8 cellular contexts compared by ENCODE assay signal in genomic region chr15:31338318-31338878, GRCh38. TPM values are rescaled to one million over a fixed set of nuclear protein-coding genes. Genes with fewer than 3 reads are reported as not detected.
A peak's percentile ranks its signal among the peaks of the same experiment; 100 is the strongest.
DNase-seq lines count a peak whose midpoint lies in the region; ATAC-seq and TF ChIP-seq lines count a peak whose summit lies in the region.

No MANE protein-coding gene starts in this region.

- no peaks in the 10 kb centered on the region for H3K9me3 Mint-ChIP-seq in activated CD4-positive, alpha-beta T cell treated with anti-CD3 and anti-CD28 coated beads for 36 hours (ENCODE audit: low read depth)
- H3K9me3 Mint-ChIP-seq in activated naive CD8-positive, alpha-beta T cell treated with anti-CD3 and anti-CD28 coated beads, Interleukin-2, amount 10 ng/mL, durations not matched to agents 7 days and 5 days = no peaks in the 10 kb centered on the region

- peaks cover 75 to 79% of the 10 kb centered on the region in 2 donors for H3K4me1 ChIP-seq in lung (ENCODE audit: control insufficient read depth in 2 of 2, insufficient read depth in 2 of 2, low read length in 2 of 2)
- H3K4me1 ChIP-seq in upper lobe of right lung = peaks cover 98% of the 10 kb centered on the region

- H3K9me3 ChIP-seq in lung (ENCODE audit: control insufficient read depth in 2 of 2, insufficient read depth in 1 of 2, low read length in 1 of 2) (no peaks in the 10 kb centered on the region), upper lobe of right lung (no peaks in the 10 kb centered on the region)

- ATAC-seq in activated CD4-positive, alpha-beta T cell treated with anti-CD3 and anti-CD28 coated beads for 36 hours = peak; percentile 1
- peak; percentile 45 for ATAC-seq in HG03139 (IDR thresholded peaks at IDR 0.05; ENCODE audit: unreplicated experiment)
- ATAC-seq in activated naive CD8-positive, alpha-beta T cell treated with anti-CD3 and anti-CD28 coated beads, Interleukin-2, amount 10 ng/mL, durations not matched to agents 7 days and 5 days (ENCODE audit: low read depth) = peak; percentile 4
- ATAC-seq in lung (ENCODE audit: insufficient read depth, low FRiP score) = no peak
- peak; percentile 15 for ATAC-seq in upper lobe of right lung

- TF ChIP-seq CTCF in lung (IDR thresholded peaks at IDR 0.05; ENCODE audit: control extremely low read depth, extremely low read depth) (no peak), upper lobe of right lung (IDR thresholded peaks at IDR 0.05) (no peak)

- WGBS in lung, 2 donors = 30 to 52% methylated on average over 9 of the region's 9 CpGs

- peaks cover 13% of the 10 kb centered on the region for H3K36me3 Mint-ChIP-seq in activated CD4-positive, alpha-beta T cell treated with anti-CD3 and anti-CD28 coated beads for 36 hours (ENCODE audit: low read depth)
- peaks cover 11% of the 10 kb centered on the region for H3K36me3 Mint-ChIP-seq in activated naive CD8-positive, alpha-beta T cell treated with anti-CD3 and anti-CD28 coated beads, Interleukin-2, amount 10 ng/mL, durations not matched to agents 7 days and 5 days

- POLR2A ChIA-PET in activated CD4-positive, alpha-beta T cell treated with anti-CD3 and anti-CD28 coated beads for 36 hours (lab: Charles Lee) = interaction anchor here (0.6 to 0.7 kb wide), 2 partner anchors 70 to 166 kb away, joined by 3 to 4 read pairs; no protein-coding TSS in a partner anchor
- POLR2A ChIA-PET in activated naive CD8-positive, alpha-beta T cell treated with anti-CD3 and anti-CD28 coated beads, Interleukin-2, amount 10 ng/mL, durations not matched to agents 7 days and 5 days (lab: Charles Lee) = interaction anchor here (0.6 to 18.1 kb wide), 7 partner anchors 8 to 469 kb away, joined by 3 to 390 read pairs (median 6); partner anchors contain the start of gene KLF13

- CTCF ChIA-PET in activated CD4-positive, alpha-beta T cell treated with anti-CD3 and anti-CD28 coated beads for 36 hours (lab: Charles Lee) = interaction anchor here (0.8 to 1.2 kb wide), 3 partner anchors 9 to 97 kb away, joined by 3 read pairs; no protein-coding TSS in a partner anchor

- intact Hi-C loops in activated CD4-positive, alpha-beta T cell treated with anti-CD3 and anti-CD28 coated beads for 36 hours (cut with DNase I, micrococcal nuclease) = loop anchor here in 1 of 2 experiments (1.0 kb wide), 1 partner anchor 8 kb away; no protein-coding TSS in a partner anchor
- intact Hi-C loops in upper lobe of right lung (cut with DNase I) = no loop called here

- H3K27ac ChIP-seq in lung (ENCODE audit: low read depth in 1 of 2, low read length in 1 of 2) (peak overlapping the region; percentile 54 to 95), upper lobe of right lung (peak overlapping the region; percentile 88)

- H3K4me1 Mint-ChIP-seq in activated CD4-positive, alpha-beta T cell treated with anti-CD3 and anti-CD28 coated beads for 36 hours = peaks cover 99% of the 10 kb centered on the region
- peaks cover 96% of the 10 kb centered on the region for H3K4me1 Mint-ChIP-seq in activated naive CD8-positive, alpha-beta T cell treated with anti-CD3 and anti-CD28 coated beads, Interleukin-2, amount 10 ng/mL, durations not matched to agents 7 days and 5 days

- peak overlapping the region; percentile 26 for H3K4me3 Mint-ChIP-seq in activated CD4-positive, alpha-beta T cell treated with anti-CD3 and anti-CD28 coated beads for 36 hours
- peak overlapping the region; percentile 68 for H3K4me3 Mint-ChIP-seq in activated naive CD8-positive, alpha-beta T cell treated with anti-CD3 and anti-CD28 coated beads, Interleukin-2, amount 10 ng/mL, durations not matched to agents 7 days and 5 days

- no peak for DNase-seq in activated CD4-positive, alpha-beta T cell treated with anti-CD3 and anti-CD28 coated beads for 36 hours
- DNase-seq in activated CD4-positive, alpha-beta T cell treated with anti-CD3 and anti-CD28 coated beads, Interleukin-2, amount 50 U/mL, for 1 hour = no peak
- DNase-seq in activated naive CD8-positive, alpha-beta T cell treated with anti-CD3 and anti-CD28 coated beads, Interleukin-2, amount 10 ng/mL, durations not matched to agents 7 days and 5 days = no peak
- DNase-seq in lung (ENCODE audit: low spot score) = no peak
- DNase-seq in upper lobe of right lung = peak; percentile 75
- DNase-seq in NCI-H748 treated with DMSO at 0.1 percent for 48 hours (lab: John Stamatoyannopoulos, UW) = no peak
- no peak for DNase-seq in NCI-H1694 (lab: John Stamatoyannopoulos, UW)

- H3K27me3 ChIP-seq in lung (ENCODE audit: control insufficient read depth, insufficient read depth) = no peaks in the 10 kb centered on the region
- H3K27me3 ChIP-seq in upper lobe of right lung = no peaks in the 10 kb centered on the region

- no peaks in the 10 kb centered on the region for H3K27me3 Mint-ChIP-seq in activated CD4-positive, alpha-beta T cell treated with anti-CD3 and anti-CD28 coated beads for 36 hours
- H3K27me3 Mint-ChIP-seq in activated naive CD8-positive, alpha-beta T cell treated with anti-CD3 and anti-CD28 coated beads, Interleukin-2, amount 10 ng/mL, durations not matched to agents 7 days and 5 days = no peaks in the 10 kb centered on the region

- H3K4me3 ChIP-seq in lung = no peak overlapping the region
- no peak overlapping the region for H3K4me3 ChIP-seq in upper lobe of right lung

- H3K36me3 ChIP-seq in lung (ENCODE audit: control insufficient read depth in 2 of 2, insufficient read depth in 2 of 2, low read length in 2 of 2) = peaks cover 0 to 3% of the 10 kb centered on the region in 2 donors
- H3K36me3 ChIP-seq in upper lobe of right lung = no peaks in the 10 kb centered on the region

- peak overlapping the region; percentile 71 for H3K27ac Mint-ChIP-seq in activated CD4-positive, alpha-beta T cell treated with anti-CD3 and anti-CD28 coated beads for 36 hours
- peak overlapping the region; percentile 80 for H3K27ac Mint-ChIP-seq in activated naive CD8-positive, alpha-beta T cell treated with anti-CD3 and anti-CD28 coated beads, Interleukin-2, amount 10 ng/mL, durations not matched to agents 7 days and 5 days

RNA-seq across cellular contexts. Expression of gene KLF13, which starts 11.8 kb away (rescaled TPM):
- total RNA-seq in activated CD4-positive, alpha-beta T cell treated with anti-CD3 and anti-CD28 coated beads for 36 hours = 100 to 1,000 TPM; 147 to 212 TPM
- total RNA-seq in activated naive CD8-positive, alpha-beta T cell treated with anti-CD3 and anti-CD28 coated beads, Interleukin-2, amount 10 ng/mL, durations not matched to agents 7 days and 5 days = 100 to 1,000 TPM; 230 to 252 TPM
- total RNA-seq in lung (100 to 1,000 TPM in 1 of 2 donors, 10 to 100 TPM in 1; 38.3 to 157 TPM), upper lobe of right lung (176 TPM)
- polyA plus RNA-seq in lung = 10 to 100 TPM; 47.1 to 63.2 TPM
